ENCODE assay signal across 9 cellular contexts in genomic region chr11:43943357-43943930, GRCh38. TPM values are rescaled to one million over a fixed set of nuclear protein-coding genes. Genes with fewer than 3 reads are reported as not detected.
DNase-seq lines count a peak whose midpoint lies in the region; ATAC-seq and TF ChIP-seq lines count a peak whose summit lies in the region.
"Had no signal": no experiment of that assay in that cellular context is flagged by ENCODE, and none has a peak within 500 bp of the region (broad histone marks: within the 10 kb centered on the region; RNA-seq: fewer than 3 reads in every experiment).

No MANE protein-coding gene starts in this region.

- no peaks in the 10 kb centered on the region for H3K9me3 ChIP-seq in gastroesophageal sphincter

- H3K4me1 ChIP-seq in gastroesophageal sphincter: peaks cover 0 to 36% (median 5%) of the 10 kb centered on the region in 3 donors

- no peak for TF ChIP-seq EP300 in gastroesophageal sphincter (IDR thresholded peaks at IDR 0.05)

- TF ChIP-seq CTCF in WI38 (IDR thresholded peaks at IDR 0.05; ENCODE audit: low read depth, low read length): no peak
- no peak for TF ChIP-seq CTCF in gastroesophageal sphincter (IDR thresholded peaks at IDR 0.05)

- WGBS in gastroesophageal sphincter (ENCODE audit: low coverage in 1 of 2), 2 donors: 0 to 2% methylated on average over 6 to 18 of the region's 50 CpGs

- H3K4me3 ChIP-seq in WI38 (ENCODE audit: low read depth, low read length) (peak overlapping the region; percentile 53), gastroesophageal sphincter (peak overlapping the region; percentile 50 to 81), skeletal muscle cell (ENCODE audit: low read depth, low read length) (peak overlapping the region; percentile 61)

- TF ChIP-seq POLR2A in gastroesophageal sphincter (IDR thresholded peaks at IDR 0.05): no peak

- H3K27me3 ChIP-seq in gastroesophageal sphincter: peaks cover 16% of the 10 kb centered on the region

- no peaks in the 10 kb centered on the region for H3K36me3 ChIP-seq in gastroesophageal sphincter

- H3K27ac ChIP-seq in gastroesophageal sphincter: peak overlapping the region; percentile 57 to 96 (median 94)
- H3K27ac ChIP-seq: 22Rv1 had no signal

- DNase-seq in DMS 273 (lab: John Stamatoyannopoulos, UW; ENCODE audit: unreplicated experiment): peak; percentile 57
- no peak for DNase-seq in DMS 273 treated with DMSO at 0.1 percent for 48 hours (lab: John Stamatoyannopoulos, UW)
- no peak for DNase-seq in skeletal muscle cell (ENCODE audit: low read depth)
- DNase-seq in stimulated activated CD8-positive, alpha-beta memory T cell treated with anti-CD3 and anti-CD28 coated beads, Interleukin-4, amount 100 ng/mL, for 48 hours: no peak

- ATAC-seq in gastroesophageal sphincter (no peak), HG02588 (IDR thresholded peaks at IDR 0.05; ENCODE audit: unreplicated experiment) (no peak), HG02610 (IDR thresholded peaks at IDR 0.05; ENCODE audit: unreplicated experiment) (no peak)

RNA-seq across cellular contexts. Expression of gene C11orf96, which starts 1.0 kb away (rescaled TPM):
- total RNA-seq in gastroesophageal sphincter: 100 to 1,000 TPM in 1 of 4 donors, 10 to 100 TPM in 3; 47.0 to 723 (median 71.2) TPM
